14 cellular contexts compared by ENCODE assay signal in the genomic region with DNA sequence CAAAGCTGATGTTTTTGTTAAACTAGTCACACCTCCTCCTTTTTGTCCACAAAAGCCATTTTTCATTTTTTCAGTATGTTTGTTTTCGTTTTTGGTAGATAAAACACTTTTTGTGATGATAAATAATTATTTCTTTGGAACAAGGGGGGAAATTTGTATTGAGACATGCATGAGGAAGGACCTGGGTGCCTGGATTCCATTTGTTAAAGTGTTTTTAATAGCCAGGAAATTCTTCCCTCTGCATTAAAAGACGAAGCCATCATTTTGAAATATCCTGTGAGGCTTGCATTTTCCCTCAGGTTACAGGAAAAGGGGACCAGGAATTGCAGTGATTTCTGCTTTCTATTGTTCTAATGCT. TPM values are rescaled to one million over a fixed set of nuclear protein-coding genes. Genes with fewer than 3 reads are reported as not detected.
DNase-seq lines count a peak whose midpoint lies in the region; ATAC-seq and TF ChIP-seq lines count a peak whose summit lies in the region.
"Had no signal": no experiment of that assay in that cellular context is flagged by ENCODE, and none has a peak within 500 bp of the region (broad histone marks: within the 10 kb centered on the region; RNA-seq: fewer than 3 reads in every experiment).

No MANE protein-coding gene starts in this region.

- H2BK120ac ChIP-seq in mesenchymal stem cell (ENCODE audit: low read depth, low read length), result no peak overlapping the region

- in situ Hi-C loops in Panc1 (cut with HindIII; ENCODE audit: low pct_unique_long_range_greater_than_20kb, low sequenced_read_pairs), result no loop called here

- no peak overlapping the region for H3K4me3 Mint-ChIP-seq in stimulated activated naive CD8-positive, alpha-beta T cell treated with anti-CD3 and anti-CD28 coated beads, Interleukin-15, Interleukin-2, amounts not matched to agents 100 ng/mL and 50 ng/mL, for 24 hours
- no peak overlapping the region for H3K4me3 Mint-ChIP-seq in type B pancreatic cell
- H3K4me3 Mint-ChIP-seq: mesothelial cell of epicardium had no signal

- no peak overlapping the region for H3K4me3 ChIP-seq in Panc1 (ENCODE audit: low read depth in 2 of 2, low read length in 2 of 2)
- no peak overlapping the region for H3K4me3 ChIP-seq in mesenchymal stem cell (ENCODE audit: insufficient read depth in 1 of 2, low read depth in 1 of 2, low read length in 2 of 2)
- H3K4me3 ChIP-seq: BLaER1, gastroesophageal sphincter, pancreas had no signal

- H3K4me1 ChIP-seq in Panc1 (ENCODE audit: control insufficient read depth, insufficient read depth, low read length), result 0 out of 2 replicates have a peak, but pooled peaks cover 2% of the 10 kb centered on the region
- H3K4me1 ChIP-seq in mesenchymal stem cell (ENCODE audit: control insufficient read depth, insufficient read depth, low read depth, low read length), result peaks cover 8% of the 10 kb centered on the region

- H3K9me3 ChIP-seq in Panc1 (ENCODE audit: control insufficient read depth, insufficient read depth, low read depth, low read length) (no peaks in the 10 kb centered on the region), mesenchymal stem cell (ENCODE audit: control insufficient read depth, low read length) (no peaks in the 10 kb centered on the region)
- H3K9me3 ChIP-seq: BLaER1, gastroesophageal sphincter, pancreas had no signal

- H2BK15ac ChIP-seq in mesenchymal stem cell (ENCODE audit: low read depth, poor library complexity, severe bottlenecking), result no peak overlapping the region

- CTCF ChIA-PET in Panc1 (lab: Charles Lee), result interaction anchor here (0.6 to 1.1 kb wide), 2 partner anchors 42 to 361 kb away, joined by 3 read pairs; no protein-coding TSS in a partner anchor

- H3K36me3 Mint-ChIP-seq in stimulated activated naive CD8-positive, alpha-beta T cell treated with anti-CD3 and anti-CD28 coated beads, Interleukin-15, Interleukin-2, amounts not matched to agents 100 ng/mL and 50 ng/mL, for 24 hours (ENCODE audit: low read depth), result no peaks in the 10 kb centered on the region
- H3K36me3 Mint-ChIP-seq in type B pancreatic cell, result no peaks in the 10 kb centered on the region
- H3K36me3 Mint-ChIP-seq: mesothelial cell of epicardium had no signal

- DNase-seq in stimulated activated naive CD8-positive, alpha-beta T cell treated with anti-CD3 and anti-CD28 coated beads, Interleukin-15, Interleukin-2, amounts not matched to agents 100 U/mL and 50 U/mL, for 24 hours, result no peak
- DNase-seq in Panc1 (ENCODE audit: low read depth, low spot score), result no peak
- DNase-seq in mesenchymal stem cell, result no peak
- no peak for DNase-seq in type B pancreatic cell (ENCODE audit: extremely low spot score, unreplicated experiment)
- no peak for DNase-seq in NCI-H524 (lab: John Stamatoyannopoulos, UW)
- DNase-seq in hippocampal formation (lab: John Stamatoyannopoulos, UW), result no peak
- no peak for DNase-seq in NCI-H345 (lab: John Stamatoyannopoulos, UW)

- H3K9ac ChIP-seq in mesenchymal stem cell (ENCODE audit: low read length), result peak overlapping the region; percentile 38
- H3K9ac ChIP-seq: BLaER1 had no signal

- no peaks in the 10 kb centered on the region for H3K36me3 ChIP-seq in Panc1 (ENCODE audit: control insufficient read depth, insufficient read depth, low read length)
- H3K36me3 ChIP-seq in mesenchymal stem cell (ENCODE audit: control insufficient read depth in 1 of 2, insufficient read depth in 2 of 2, low read depth in 1 of 2, low read length in 2 of 2), result no peaks in the 10 kb centered on the region
- H3K36me3 ChIP-seq: BLaER1, gastroesophageal sphincter, pancreas had no signal

- BruUV-seq in Panc1 (replicated peaks; lab: Mats Ljungman, UMichigan), result no TSS peak

- no peaks in the 10 kb centered on the region for H3K9me3 Mint-ChIP-seq in stimulated activated naive CD8-positive, alpha-beta T cell treated with anti-CD3 and anti-CD28 coated beads, Interleukin-15, Interleukin-2, amounts not matched to agents 100 ng/mL and 50 ng/mL, for 24 hours
- H3K9me3 Mint-ChIP-seq in type B pancreatic cell, result no peaks in the 10 kb centered on the region
- H3K9me3 Mint-ChIP-seq: activated naive CD4-positive, alpha-beta T cell treated with anti-CD3 and anti-CD28 coated beads, Interleukin-2, amount 50 U/mL, for 72 hours; mesothelial cell of epicardium had no signal

- H4K8ac ChIP-seq in mesenchymal stem cell (ENCODE audit: low read length), result no peak overlapping the region

- peaks cover 11% of the 10 kb centered on the region for H3K27me3 ChIP-seq in Panc1 (ENCODE audit: control insufficient read depth, insufficient read depth, low read length)
- peaks cover 2 to 18% of the 10 kb centered on the region in 2 experiments for H3K27me3 ChIP-seq in mesenchymal stem cell (ENCODE audit: control insufficient read depth in 1 of 2, insufficient read depth in 1 of 2, low read length in 2 of 2)
- H3K27me3 ChIP-seq: BLaER1, gastroesophageal sphincter, pancreas had no signal

- 6% methylated on average over 2 of the region's 2 CpGs for WGBS in mesenchymal stem cell

- H3K14ac ChIP-seq in mesenchymal stem cell (ENCODE audit: low read length in 2 of 2), result no peak overlapping the region

- peak; percentile 47 for TF ChIP-seq CTCF in Panc1 (IDR thresholded peaks at IDR 0.05)
- TF ChIP-seq CTCF in type B pancreatic cell (conservative IDR thresholded peaks at IDR 0.05), result peak; percentile 43

- H3K4ac ChIP-seq in mesenchymal stem cell (ENCODE audit: low read depth in 1 of 2, low read length in 2 of 2), result no peak overlapping the region

- no peak overlapping the region for H3K4me2 ChIP-seq in mesenchymal stem cell (ENCODE audit: low read length, poor library complexity, severe bottlenecking)

- no peak overlapping the region for H3K23ac ChIP-seq in mesenchymal stem cell (ENCODE audit: low read length in 2 of 2)

- peaks cover 58% of the 10 kb centered on the region for H3K4me1 Mint-ChIP-seq in stimulated activated naive CD8-positive, alpha-beta T cell treated with anti-CD3 and anti-CD28 coated beads, Interleukin-15, Interleukin-2, amounts not matched to agents 100 ng/mL and 50 ng/mL, for 24 hours (ENCODE audit: low read depth)
- H3K4me1 Mint-ChIP-seq in type B pancreatic cell (ENCODE audit: unreplicated experiment), result peaks cover 18% of the 10 kb centered on the region

- intact Hi-C loops in Panc1 (cut with micrococcal nuclease; ENCODE audit: unreplicated experiment), result loop anchor here (10.0 kb wide), 2 partner anchors 161 to 361 kb away; no protein-coding TSS in a partner anchor

- no peak overlapping the region for H3K18ac ChIP-seq in mesenchymal stem cell (ENCODE audit: low read depth in 1 of 2, low read length in 2 of 2)

- no peak for ATAC-seq in stimulated activated naive CD8-positive, alpha-beta T cell treated with anti-CD3 and anti-CD28 coated beads, Interleukin-15, Interleukin-2, amounts not matched to agents 100 U/mL and 50 U/mL, for 24 hours
- no peak for ATAC-seq in Panc1

- H3K27ac Mint-ChIP-seq in stimulated activated naive CD8-positive, alpha-beta T cell treated with anti-CD3 and anti-CD28 coated beads, Interleukin-15, Interleukin-2, amounts not matched to agents 100 ng/mL and 50 ng/mL, for 24 hours, result peak overlapping the region; percentile 76
- no peak overlapping the region for H3K27ac Mint-ChIP-seq in type B pancreatic cell
- H3K27ac Mint-ChIP-seq: mesothelial cell of epicardium had no signal

- H2BK12ac ChIP-seq in mesenchymal stem cell (ENCODE audit: low read length in 2 of 2), result no peak overlapping the region

- no peaks in the 10 kb centered on the region for H3K27me3 Mint-ChIP-seq in stimulated activated naive CD8-positive, alpha-beta T cell treated with anti-CD3 and anti-CD28 coated beads, Interleukin-15, Interleukin-2, amounts not matched to agents 100 ng/mL and 50 ng/mL, for 24 hours
- H3K27me3 Mint-ChIP-seq in type B pancreatic cell, result peaks cover 30% of the 10 kb centered on the region

- H3K27ac ChIP-seq in Panc1 (ENCODE audit: low read length), result no peak overlapping the region
- H3K27ac ChIP-seq in mesenchymal stem cell (ENCODE audit: low read length, poor library complexity, severe bottlenecking), result no peak overlapping the region
- H3K27ac ChIP-seq: BLaER1, pancreas, SK-N-MC had no signal

- no peak overlapping the region for H2BK5ac ChIP-seq in mesenchymal stem cell (ENCODE audit: low read depth, low read length, poor library complexity, severe bottlenecking)

- H2AFZ ChIP-seq in mesenchymal stem cell (ENCODE audit: low read depth, low read length), result no peak overlapping the region

- no peaks in the 10 kb centered on the region for H3K79me1 ChIP-seq in mesenchymal stem cell (replicated peaks; ENCODE audit: low read length, poor library complexity, severe bottlenecking)

- H4K91ac ChIP-seq in mesenchymal stem cell (ENCODE audit: low read length), result no peak overlapping the region

- POLR2A ChIA-PET in Panc1 (lab: Charles Lee), result no interaction called here

- no peak overlapping the region for H2AK5ac ChIP-seq in mesenchymal stem cell (ENCODE audit: low read length, severe bottlenecking)

RNA-seq across cellular contexts. Expression of gene CTLA4, which starts 52.1 kb away (rescaled TPM):
- total RNA-seq in Panc1 (2021; ENCODE audit: unreplicated experiment), result 0.08 TPM
- polyA plus RNA-seq in Panc1 (2012; ENCODE audit: insufficient read length), result not detected
- not detected for polyA plus RNA-seq in mesenchymal stem cell (2013, experiment 1 of 2)
- polyA plus RNA-seq in mesenchymal stem cell (2013, experiment 2 of 2), result not detected
- total RNA-seq in type B pancreatic cell (ENCODE audit: low replicate concordance), result not detected in 2 replicates
- total RNA-seq: mesothelial cell of epicardium had no signal
- polyA plus RNA-seq: pancreas had no signal
